ENCODE assay signal across 15 cellular contexts in the genomic region with DNA sequence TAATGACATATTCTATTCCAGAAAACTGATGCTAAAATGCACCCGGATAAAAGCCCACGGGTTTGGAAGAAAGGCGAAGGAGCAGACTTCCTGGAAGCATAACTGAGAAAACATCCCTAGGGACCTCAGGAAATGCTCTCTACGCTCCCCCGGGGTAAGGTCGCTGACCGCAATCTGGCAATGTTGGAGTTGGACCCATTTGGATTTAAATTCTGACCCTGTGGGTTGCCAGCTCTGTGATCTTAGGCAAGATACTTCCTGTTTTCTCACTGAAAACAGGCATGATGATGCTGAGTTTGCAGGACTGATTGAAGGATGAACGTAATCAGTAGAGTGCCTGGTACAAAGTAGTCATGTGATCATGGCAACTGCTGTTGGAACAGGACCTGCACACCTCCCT.
DNase-seq lines count a peak whose midpoint lies in the region; ATAC-seq and TF ChIP-seq lines count a peak whose summit lies in the region.
"Had no signal": no experiment of that assay in that cellular context is flagged by ENCODE, and none has a peak within 500 bp of the region (broad histone marks: within the 10 kb centered on the region; RNA-seq: fewer than 3 reads in every experiment).

No MANE protein-coding gene starts in this region.

- H3K4me1 ChIP-seq in BLaER1 treated with 17β-estradiol and CSF1 and Interleukin-3, amounts not matched to agents 10 nM and 100 nM = peaks cover 45 to 59% (median 50%) of the 10 kb centered on the region in 10 experiments
- no peaks in the 10 kb centered on the region for H3K4me1 ChIP-seq in gastroesophageal sphincter
- peaks cover 0 to 14% (median 0%) of the 10 kb centered on the region in 6 donors for H3K4me1 ChIP-seq in spleen
- H3K4me1 ChIP-seq: BE2C had no signal

- peak; percentile 61 for DNase-seq in RPMI7951 (ENCODE audit: low read depth)
- DNase-seq in spleen = no peak
- no peak for DNase-seq in NCI-H1417 (lab: John Stamatoyannopoulos, UW)
- DNase-seq in UCSD-AML1 (lab: John Stamatoyannopoulos, UW; ENCODE audit: unreplicated experiment) = no peak
- DNase-seq in NCI-H748 treated with DMSO at 0.1 percent for 48 hours (lab: John Stamatoyannopoulos, UW) = no peak
- DNase-seq: ACHN; BE2C; CD4-positive, alpha-beta memory T cell; DMS153; DMS79; GDM1; GM23248; HCEC 1CT had no signal

- peak overlapping the region; percentile 71 to 86 (median 80) for H3K4me2 ChIP-seq in BLaER1 treated with 17β-estradiol and CSF1 and Interleukin-3, amounts not matched to agents 10 nM and 100 nM

- intact Hi-C loops in spleen (cut with DNase I; ENCODE audit: low total_unique reads) = no loop called here

- no peak for TF ChIP-seq POLR2A in gastroesophageal sphincter (IDR thresholded peaks at IDR 0.05)
- no peak for TF ChIP-seq POLR2A in spleen (IDR thresholded peaks at IDR 0.05)

- peak overlapping the region in 2 of 10 experiments; percentile 1 to 35; a peak in 2 of 20 replicates for H3K4me3 ChIP-seq in BLaER1 treated with 17β-estradiol and CSF1 and Interleukin-3, amounts not matched to agents 10 nM and 100 nM
- H3K4me3 ChIP-seq in gastroesophageal sphincter (no peak overlapping the region), spleen (no peak overlapping the region)
- H3K4me3 ChIP-seq: GM23248 had no signal

- no peaks in the 10 kb centered on the region; a peak in 1 of 22 replicates for H3K9me3 ChIP-seq in BLaER1 treated with 17β-estradiol and CSF1 and Interleukin-3, amounts not matched to agents 10 nM and 100 nM (replicated peaks in 1 of 11)
- H3K9me3 ChIP-seq in gastroesophageal sphincter = no peaks in the 10 kb centered on the region
- H3K9me3 ChIP-seq in spleen = no peaks in the 10 kb centered on the region
- H3K9me3 ChIP-seq: BE2C had no signal

- H3K36me3 ChIP-seq in BLaER1 treated with 17β-estradiol and CSF1 and Interleukin-3, amounts not matched to agents 10 nM and 100 nM = no peaks in the 10 kb centered on the region
- no peaks in the 10 kb centered on the region for H3K36me3 ChIP-seq in gastroesophageal sphincter
- H3K36me3 ChIP-seq in spleen = no peaks in the 10 kb centered on the region
- H3K36me3 ChIP-seq: BE2C had no signal

- H3K27me3 ChIP-seq in BLaER1 treated with 17β-estradiol and CSF1 and Interleukin-3, amounts not matched to agents 10 nM and 100 nM = peaks cover 0 to 10% (median 0%) of the 10 kb centered on the region in 11 experiments; a peak in 1 of 22 replicates
- H3K27me3 ChIP-seq in gastroesophageal sphincter = no peaks in the 10 kb centered on the region
- H3K27me3 ChIP-seq in spleen (replicated peaks in 1 of 7) = no peaks in the 10 kb centered on the region
- H3K27me3 ChIP-seq: BE2C had no signal

- TF ChIP-seq CTCF in gastroesophageal sphincter (IDR thresholded peaks at IDR 0.05) = no peak
- TF ChIP-seq CTCF in spleen (IDR thresholded peaks at IDR 0.05 in 8 of 11, conservative IDR thresholded peaks at IDR 0.05 in 3 of 11) = no peak

- ATAC-seq in gastroesophageal sphincter = peak; percentile 39

- peak overlapping the region; percentile 46 to 72 (median 61); a peak in 20 of 22 replicates for H3K27ac ChIP-seq in BLaER1 treated with 17β-estradiol and CSF1 and Interleukin-3, amounts not matched to agents 10 nM and 100 nM
- H3K27ac ChIP-seq in gastroesophageal sphincter (no peak overlapping the region), spleen (peak overlapping the region in 6 of 8 donors; percentile 1 to 79 (median 55))
- H3K27ac ChIP-seq: GM23248 had no signal

- TF ChIP-seq EP300 in gastroesophageal sphincter (IDR thresholded peaks at IDR 0.05) = no peak

- WGBS in gastroesophageal sphincter (ENCODE audit: low coverage in 1 of 2), 2 donors = 59 to 67% methylated on average over 1 to 6 of the region's 8 CpGs
- 36 to 45% (median 42%) methylated on average over 8 of the region's 8 CpGs for WGBS in spleen, 5 donors

- no peaks in the 10 kb centered on the region for H4K20me1 ChIP-seq in BLaER1 treated with 17β-estradiol and CSF1 and Interleukin-3, amounts not matched to agents 10 nM and 100 nM

- peak overlapping the region in 7 of 11 experiments; percentile 9 to 56 (median 41); a peak in 12 of 22 replicates for H3K9ac ChIP-seq in BLaER1 treated with 17β-estradiol and CSF1 and Interleukin-3, amounts not matched to agents 10 nM and 100 nM
- H3K9ac ChIP-seq: GM23248 had no signal

Comparison
In these comparisons a context has a peak if more than half of its experiments do, and no peak if none do; other contexts are left out.
1. H3K27ac ChIP-seq: peak in BLaER1 treated with 17β-estradiol and CSF1 and Interleukin-3, amounts not matched to agents 10 nM and 100 nM (11 of 11) and spleen (6 of 8); none in gastroesophageal sphincter (0 of 4).